15 cellular contexts compared by ENCODE assay signal in the genomic region with DNA sequence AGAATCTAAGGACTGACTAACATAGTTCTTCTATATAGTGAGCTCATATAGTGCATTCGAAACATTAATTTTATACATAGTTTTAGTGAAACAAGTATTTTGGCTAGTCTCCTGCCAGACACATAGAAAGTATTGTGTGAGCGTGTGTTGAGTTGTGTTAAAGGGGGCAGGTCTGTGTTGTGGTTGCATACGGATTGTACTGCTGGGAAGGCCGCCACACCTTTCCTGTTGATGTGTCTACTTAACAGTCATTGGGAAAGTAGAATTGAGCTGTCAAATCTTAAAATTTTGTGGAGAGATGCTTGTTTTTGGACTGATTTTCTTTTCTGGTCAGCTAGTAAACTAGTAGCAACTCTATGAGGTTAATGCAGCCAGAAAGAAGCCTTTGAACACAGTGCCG.
"Had no signal": no experiment of that assay in that cellular context is flagged by ENCODE, and none has a peak within 500 bp of the region (broad histone marks: within the 10 kb centered on the region; RNA-seq: fewer than 3 reads in every experiment).

No MANE protein-coding gene starts in this region.

- H3K4me3 Mint-ChIP-seq: activated CD8-positive, alpha-beta T cell treated with anti-CD3 and anti-CD28 coated beads for 36 hours; nephron had no signal

- DNase-seq: activated CD8-positive, alpha-beta T cell treated with anti-CD3 and anti-CD28 coated beads for 36 hours; activated naive CD4-positive, alpha-beta T cell treated with anti-CD3 and anti-CD28 coated beads, Interleukin-2, amount 50 U/mL, for 16 hours; effector CD4-positive, alpha-beta T cell; gastrocnemius medialis; head of caudate nucleus; mammary epithelial cell; midbrain; nucleus accumbens; SK-N-SH; stimulated activated naive CD4-positive, alpha-beta T cell treated with Interleukin-2 at 50 U/mL for 16 hours; T1000; thyroid gland had no signal

- H3K27ac Mint-ChIP-seq: activated CD8-positive, alpha-beta T cell treated with anti-CD3 and anti-CD28 coated beads for 36 hours; nephron had no signal

- ATAC-seq: activated CD8-positive, alpha-beta T cell treated with anti-CD3 and anti-CD28 coated beads for 36 hours; esophagus mucosa; gastrocnemius medialis had no signal

- H3K9me3 ChIP-seq: ascending aorta, gastrocnemius medialis, SK-N-SH, thyroid gland had no signal

- H3K27me3 Mint-ChIP-seq: activated CD8-positive, alpha-beta T cell treated with anti-CD3 and anti-CD28 coated beads for 36 hours had no signal

- H3K4me1 Mint-ChIP-seq: nephron had no signal

- H3K9me3 Mint-ChIP-seq: activated CD8-positive, alpha-beta T cell treated with anti-CD3 and anti-CD28 coated beads for 36 hours; nephron had no signal
